1 cellular context compared by ENCODE assay signal in genomic region chr16:57380671-57381462, GRCh38.
TF ChIP-seq lines count a peak whose summit lies in the region.

No MANE protein-coding gene starts in this region.

TF ChIP-seq in GM12878, 131 proteins besides CTCF, POLR2A, EP300 and RAD21:
- TF ChIP-seq BRCA1 (IDR thresholded peaks at IDR 0.05; ENCODE audit: low read depth, low read length) (no peak), SPI1 (IDR thresholded peaks at IDR 0.05; ENCODE audit: borderline replicate concordance, insufficient read depth, low read depth, low read length) (peak; percentile 28; the same call in 1 of the 2 replicates), ZNF687 (IDR thresholded peaks at IDR 0.05) (0 out of 2 replicates have a peak, but pooled peaks have one; percentile 15), SMAD1 (IDR thresholded peaks at IDR 0.05; ENCODE audit: low read depth, partially characterized antibody) (peak; percentile 82), PAX8 (IDR thresholded peaks at IDR 0.05) (no peak), DPF2 (IDR thresholded peaks at IDR 0.05) (0 out of 2 replicates have a peak, but pooled peaks have one; percentile 6), RUNX3 (IDR thresholded peaks at IDR 0.05; ENCODE audit: low read length) (0 out of 2 replicates have a peak, but pooled peaks have one; percentile 4)
